1 cellular context compared by ENCODE assay signal in genomic region chr19:742540-743075, GRCh38.
A peak's percentile ranks its signal among the peaks of the same experiment; 100 is the strongest.
TF ChIP-seq lines count a peak whose summit lies in the region.

No MANE protein-coding gene starts in this region.

TF ChIP-seq in HepG2, 621 proteins besides CTCF, POLR2A, EP300 and RAD21:
- TF ChIP-seq RNF2 (conservative IDR thresholded peaks at IDR 0.05; ENCODE audit: low read depth) = no peak
- no peak for TF ChIP-seq MTERF4 (CRISPR knock-in tag; IDR thresholded peaks at IDR 0.05)
- 0 out of 2 replicates have a peak, but pooled peaks have one; percentile 57 for TF ChIP-seq FOXO4 (CRISPR knock-in tag; conservative IDR thresholded peaks at IDR 0.05)
- no peak for TF ChIP-seq ZNF792 (CRISPR knock-in tag; IDR thresholded peaks at IDR 0.05)
